9 cellular contexts compared by ENCODE assay signal in the genomic region with DNA sequence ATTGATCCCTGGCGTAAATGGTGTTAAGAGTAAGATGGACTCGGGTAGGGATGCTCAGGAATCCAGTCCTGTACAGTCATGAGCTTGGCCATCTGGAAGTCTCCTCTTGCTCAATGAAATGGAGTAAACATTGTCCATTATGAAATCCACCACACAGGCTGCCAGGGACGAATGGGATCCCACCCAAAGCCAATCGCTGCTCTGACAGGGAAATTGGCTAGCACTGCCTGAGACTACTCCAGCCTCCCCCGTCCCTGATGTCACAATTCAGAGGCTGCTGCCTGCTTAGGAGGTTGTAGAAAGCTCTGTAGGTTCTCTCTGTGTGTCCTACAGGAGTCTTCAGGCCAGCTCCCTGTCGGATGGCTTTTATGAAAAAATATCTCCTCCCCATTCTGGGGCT. TPM values are rescaled to one million over a fixed set of nuclear protein-coding genes. Genes with fewer than 3 reads are reported as not detected.
DNase-seq lines count a peak whose midpoint lies in the region; ATAC-seq and TF ChIP-seq lines count a peak whose summit lies in the region.
"Had no signal": no experiment of that assay in that cellular context is flagged by ENCODE, and none has a peak within 500 bp of the region (broad histone marks: within the 10 kb centered on the region; RNA-seq: fewer than 3 reads in every experiment).

A gene (plus strand): TSS at position 263 of the 400 bp plus-strand sequence. CDS start 97 bp downstream, at position 360.

- peaks cover 10% of the 10 kb centered on the region for H3K27me3 Mint-ChIP-seq in endodermal cell (ENCODE audit: insufficient read depth)

- no peak for TF ChIP-seq POLR2A in Peyer's patch (IDR thresholded peaks at IDR 0.05)

- no peaks in the 10 kb centered on the region for H3K4me1 Mint-ChIP-seq in endodermal cell

- DNase-seq in EH (ENCODE audit: low read depth) (peak; percentile 66), Peyer's patch (peak in 2 of 3 donors; percentile 22 to 73), foreskin fibroblast (peak; percentile 82 to 87), psoas muscle (peak; percentile 81 to 88), T-helper 9 cell (no peak), endodermal cell (no peak), DMS114 treated with DMSO at 0.1 percent for 48 hours (lab: John Stamatoyannopoulos, UW; ENCODE audit: unreplicated experiment) (no peak)
- DNase-seq: amniotic stem cell had no signal

- intact Hi-C loops in psoas muscle (cut with DNase I) = no loop called here

- no peaks in the 10 kb centered on the region for H3K36me3 ChIP-seq in Peyer's patch
- no peaks in the 10 kb centered on the region for H3K36me3 ChIP-seq in psoas muscle (ENCODE audit: insufficient read depth in 1 of 2, low read depth in 1 of 2)
- no peaks in the 10 kb centered on the region for H3K36me3 ChIP-seq in endodermal cell (ENCODE audit: control insufficient read depth, insufficient read depth, low read length)

- H3K27ac ChIP-seq in Peyer's patch (peak within 1 kb of the TSS in 1 of 4 donors; percentile 21), psoas muscle (peak within 1 kb of the TSS; percentile 21), endodermal cell (ENCODE audit: low read depth, low read length) (no peak within 1 kb of the TSS)

- no peaks in the 10 kb centered on the region for H3K36me3 Mint-ChIP-seq in endodermal cell (ENCODE audit: low read depth)

- no peaks in the 10 kb centered on the region for H3K9me3 ChIP-seq in Peyer's patch
- no peaks in the 10 kb centered on the region for H3K9me3 ChIP-seq in psoas muscle
- no peaks in the 10 kb centered on the region for H3K9me3 ChIP-seq in endodermal cell (ENCODE audit: control insufficient read depth, low read length)

- WGBS in psoas muscle, 3 donors = 40 to 53% (median 44%) methylated on average over 6 of the region's 6 CpGs
- WGBS in endodermal cell (ENCODE audit: insufficient coverage in 1 of 2, insufficient read length in 1 of 2), 2 experiments = 82 to 94% methylated on average over 5 to 6 of the region's 6 CpGs

- H3K9me3 Mint-ChIP-seq in endodermal cell = no peaks in the 10 kb centered on the region

- H3K9ac ChIP-seq in endodermal cell (ENCODE audit: extremely low read depth, low read length, poor library complexity, severe bottlenecking) = no peak within 1 kb of the TSS

- peak within 1 kb of the TSS in 1 of 4 donors; percentile 5 for H3K4me3 ChIP-seq in Peyer's patch
- H3K4me3 ChIP-seq in foreskin fibroblast (ENCODE audit: low read depth in 1 of 2, low read length in 2 of 2) = no peak within 1 kb of the TSS
- H3K4me3 ChIP-seq in psoas muscle = no peak within 1 kb of the TSS
- H3K4me3 ChIP-seq in endodermal cell (ENCODE audit: low read length) = no peak within 1 kb of the TSS

- H3K27me3 ChIP-seq in Peyer's patch (no peaks in the 10 kb centered on the region), psoas muscle (ENCODE audit: insufficient read depth in 3 of 3, low read length in 2 of 3) (no peaks in the 10 kb centered on the region), endodermal cell (ENCODE audit: control insufficient read depth, insufficient read depth, low read length, poor library complexity, severe bottlenecking) (peaks cover 11% of the 10 kb centered on the region)

- H3K4me1 ChIP-seq in Peyer's patch = no peaks in the 10 kb centered on the region
- H3K4me1 ChIP-seq in psoas muscle = no peaks in the 10 kb centered on the region
- H3K4me1 ChIP-seq in endodermal cell (ENCODE audit: control insufficient read depth, insufficient read depth, low read length) = no peaks in the 10 kb centered on the region

- no peak within 1 kb of the TSS for H3K4me3 Mint-ChIP-seq in endodermal cell

- ATAC-seq in psoas muscle (peak; percentile 77 to 95 (median 94)), esophagus mucosa (no peak)

- H3K27ac Mint-ChIP-seq in endodermal cell = no peak within 1 kb of the TSS

- TF ChIP-seq CTCF in Peyer's patch (IDR thresholded peaks at IDR 0.05) = no peak
- no peak for TF ChIP-seq CTCF in foreskin fibroblast (IDR thresholded peaks at IDR 0.05; ENCODE audit: low read depth, low read length)
- TF ChIP-seq CTCF in psoas muscle (IDR thresholded peaks at IDR 0.05) = no peak
- no peak for TF ChIP-seq CTCF in endodermal cell (conservative IDR thresholded peaks at IDR 0.05)

RNA-seq across cellular contexts. Expression of the gene that starts here (rescaled TPM):
- total RNA-seq in Peyer's patch (1 to 10 TPM in 3 of 4 donors, not detected in 1; 4.2 to 8.6 (median 5.8) TPM), psoas muscle (1 to 10 TPM; 1.3 to 3.0 (median 2.1) TPM), endodermal cell (not detected), esophagus mucosa (0.36 TPM)
- polyA plus RNA-seq in psoas muscle = 1 to 10 TPM; 1.0 to 2.0 (median 1.2) TPM
- not detected for polyA plus RNA-seq in endodermal cell (2013, experiment 1 of 2)
- not detected for polyA plus RNA-seq in endodermal cell (2013, experiment 2 of 2)

Comparison
In these comparisons a context has a peak if more than half of its experiments do, and no peak if none do; other contexts are left out.
1. DNase-seq: peak in EH (single experiment), Peyer's patch (2 of 3), foreskin fibroblast (2 of 2) and psoas muscle (2 of 2); none in T-helper 9 cell (single experiment), endodermal cell (single experiment) and DMS114 treated with DMSO at 0.1 percent for 48 hours (single experiment).